Comparison of ENCODE assay signal across 1 cellular context in genomic region chrX:94058728-94059382, GRCh38.
TF ChIP-seq lines count a peak whose summit lies in the region.

No MANE protein-coding gene starts in this region.

TF ChIP-seq in GM23338, 12 proteins besides CTCF, POLR2A, EP300 and RAD21 (continued from another document):
- TF ChIP-seq ZNF462 (CRISPR knock-in tag; IDR thresholded peaks at IDR 0.05), result no peak
- TF ChIP-seq POLR2AphosphoS5 (IDR thresholded peaks at IDR 0.05; ENCODE audit: low read depth), result no peak
- TF ChIP-seq EZH2phosphoT487 (IDR thresholded peaks at IDR 0.05; ENCODE audit: unreplicated experiment), result no peak
- TF ChIP-seq EZH2 (IDR thresholded peaks at IDR 0.05; ENCODE audit: low read depth, unreplicated experiment), result no peak
- no peak for TF ChIP-seq ZNF331 (CRISPR knock-in tag; IDR thresholded peaks at IDR 0.05; ENCODE audit: low read depth)
- no peak for TF ChIP-seq CREB1 (CRISPR knock-in tag; IDR thresholded peaks at IDR 0.05; ENCODE audit: low read depth)
- no peak for TF ChIP-seq ZNF114 (CRISPR knock-in tag; IDR thresholded peaks at IDR 0.05)
